In genomic region chr2:227322530-227323190, GRCh38 we compare ENCODE assay signal across 2 cellular contexts.
TF ChIP-seq lines count a peak whose summit lies in the region.

No MANE protein-coding gene starts in this region.

TF ChIP-seq in SK-N-SH, 30 proteins besides CTCF, POLR2A, EP300 and RAD21:
- TF ChIP-seq MXI1 (IDR thresholded peaks at IDR 0.05; ENCODE audit: low read depth, low read length): no peak
- no peak for TF ChIP-seq FOSL2 (IDR thresholded peaks at IDR 0.05; ENCODE audit: borderline replicate concordance, low read depth)
- no peak for TF ChIP-seq GABPA (IDR thresholded peaks at IDR 0.05; ENCODE audit: low read depth)
- TF ChIP-seq TAF1 (IDR thresholded peaks at IDR 0.05; ENCODE audit: borderline replicate concordance, low read depth, low read length): no peak
- no peak for TF ChIP-seq SMC3 (IDR thresholded peaks at IDR 0.05; ENCODE audit: low read depth, low read length)
- no peak for TF ChIP-seq YY1 (IDR thresholded peaks at IDR 0.05; ENCODE audit: low read depth)
- no peak for TF ChIP-seq JUND (IDR thresholded peaks at IDR 0.05)
- no peak for TF ChIP-seq POLR2AphosphoS5 (IDR thresholded peaks at IDR 0.05; ENCODE audit: low read depth, low read length)

TF ChIP-seq in GM12891, 5 proteins besides CTCF, POLR2A, EP300 and RAD21:
- TF ChIP-seq PAX5 (IDR thresholded peaks at IDR 0.05; ENCODE audit: insufficient read depth, low read length, severe bottlenecking): no peak
- TF ChIP-seq POU2F2 (IDR thresholded peaks at IDR 0.05; ENCODE audit: low read depth, low read length): no peak
- TF ChIP-seq TAF1 (IDR thresholded peaks at IDR 0.05; ENCODE audit: low read depth, low read length): no peak
- no peak for TF ChIP-seq SPI1 (IDR thresholded peaks at IDR 0.05; ENCODE audit: low read depth, low read length)
- TF ChIP-seq POLR2AphosphoS5 (IDR thresholded peaks at IDR 0.05; ENCODE audit: low read depth, low read length): no peak
